Comparison of ENCODE assay signal across 9 cellular contexts in the genomic region with DNA sequence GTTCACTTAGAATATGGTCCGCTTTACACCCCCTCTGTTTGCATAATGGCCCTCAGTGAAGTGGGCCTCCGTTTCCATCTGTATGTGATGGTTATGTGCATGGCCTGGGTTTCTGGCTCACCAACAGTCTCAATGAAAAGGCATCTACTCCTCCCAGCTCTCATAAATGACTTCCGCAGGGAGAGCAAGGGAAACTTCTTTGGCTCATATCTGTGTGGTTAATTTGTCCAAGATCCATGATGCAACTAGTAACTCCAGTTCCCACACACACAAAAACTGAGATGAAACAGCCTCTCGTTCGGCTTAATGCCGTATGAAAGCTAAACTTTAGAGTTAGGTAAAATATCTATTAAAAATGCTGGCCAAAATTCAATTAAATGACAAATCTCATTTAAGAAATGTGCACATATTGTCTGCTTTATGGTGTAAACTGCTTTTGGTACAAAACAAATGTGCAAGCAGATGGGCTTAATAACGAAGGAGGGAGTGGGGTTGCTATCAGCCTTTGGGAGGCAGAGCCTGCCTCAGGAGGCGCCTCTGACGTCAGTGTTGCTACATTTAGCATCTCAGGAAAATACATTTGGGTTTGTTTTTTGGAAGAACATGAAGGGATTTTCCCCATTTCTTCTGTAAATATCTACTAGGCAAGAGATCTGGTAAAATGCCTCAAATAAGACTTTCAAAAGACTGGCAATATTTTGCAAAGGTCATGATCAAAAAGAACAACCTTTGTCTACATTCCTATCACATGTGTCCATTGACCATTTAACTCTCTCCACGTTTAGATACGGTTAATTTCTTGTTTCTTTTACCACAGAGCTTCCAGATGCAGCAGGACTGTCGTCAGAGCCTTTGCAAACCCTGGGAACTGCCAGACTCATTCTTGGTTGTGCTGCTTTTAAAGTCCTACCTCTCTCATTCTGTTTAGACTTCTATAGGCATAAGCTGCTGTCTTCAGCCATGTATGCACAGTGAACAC.
DNase-seq lines count a peak whose midpoint lies in the region; ATAC-seq and TF ChIP-seq lines count a peak whose summit lies in the region.
"Had no signal": no experiment of that assay in that cellular context is flagged by ENCODE, and none has a peak within 500 bp of the region (broad histone marks: within the 10 kb centered on the region; RNA-seq: fewer than 3 reads in every experiment).

No MANE protein-coding gene starts in this region.

- H3K9me3 ChIP-seq in neuronal stem cell (replicated peaks in 1 of 2; ENCODE audit: control insufficient read depth in 2 of 2, insufficient read depth in 1 of 2, low read depth in 1 of 2, low read length in 2 of 2), result no peaks in the 10 kb centered on the region
- H3K9me3 ChIP-seq in OCI-LY7 (ENCODE audit: low read length), result no peaks in the 10 kb centered on the region

- WGBS in neuronal stem cell (ENCODE audit: extremely low coverage in 2 of 2, insufficient read length in 2 of 2, insufficient replicate concordance in 1 of 2), 2 donors, result no CpG with 5 or more reads among the region's 12 CpGs

- no peak overlapping the region for H2BK5ac ChIP-seq in neuronal stem cell (ENCODE audit: low read length)

- no peaks in the 10 kb centered on the region for H3K79me2 ChIP-seq in OCI-LY7 (ENCODE audit: insufficient read depth, low read depth, low read length)

- H2AK5ac ChIP-seq in neuronal stem cell (ENCODE audit: low read depth, low read length), result no peak overlapping the region

- no peak overlapping the region for H3K23ac ChIP-seq in neuronal stem cell (ENCODE audit: low read depth, low read length, poor library complexity)

- no peak overlapping the region for H4K8ac ChIP-seq in neuronal stem cell (ENCODE audit: low read depth, low read length)

- H3K79me1 ChIP-seq in neuronal stem cell (ENCODE audit: low read depth, low read length), result no peaks in the 10 kb centered on the region

- peak overlapping the region; percentile 36 for H2AFZ ChIP-seq in neuronal stem cell (ENCODE audit: low read length)
- no peak overlapping the region; the same call in 1 of the 2 replicates for H2AFZ ChIP-seq in OCI-LY7 (ENCODE audit: low read length)

- CTCF ChIA-PET in OCI-LY7 (lab: Charles Lee; ENCODE audit: unreplicated experiment), result interaction anchor here (0.6 kb wide), 1 partner anchor 14 kb away, joined by 3 read pairs; no protein-coding TSS in a partner anchor

- no TSS peak for BruUV-seq in OCI-LY7 (replicated peaks; lab: Mats Ljungman, UMichigan)

- no peak overlapping the region for H4K91ac ChIP-seq in neuronal stem cell (ENCODE audit: low read depth, low read length, poor library complexity)

- TF ChIP-seq CTCF in fibroblast of villous mesenchyme (IDR thresholded peaks at IDR 0.05; ENCODE audit: insufficient read depth, low read depth, low read length) (no peak), OCI-LY7 (conservative IDR thresholded peaks at IDR 0.05; ENCODE audit: low read length) (no peak)

- intact Hi-C loops in OCI-LY7 (cut with micrococcal nuclease; ENCODE audit: unreplicated experiment), result loop anchor here (1.0 kb wide), 1 partner anchor 128 kb away; no protein-coding TSS in a partner anchor

- H3K4me3 ChIP-seq in fibroblast of villous mesenchyme (ENCODE audit: low read depth, low read length), result peak overlapping the region; percentile 12
- H3K4me3 ChIP-seq in neuronal stem cell (ENCODE audit: low read length in 2 of 2), result no peak overlapping the region
- H3K4me3 ChIP-seq in OCI-LY7 (ENCODE audit: low read depth, low read length, poor library complexity, severe bottlenecking), result no peak overlapping the region

- H3K9me2 ChIP-seq in OCI-LY7 (ENCODE audit: insufficient read depth, low read length), result no peaks in the 10 kb centered on the region

- H3K4ac ChIP-seq in neuronal stem cell (ENCODE audit: low read length), result no peak overlapping the region

- H3K4me1 ChIP-seq in neuronal stem cell (ENCODE audit: control insufficient read depth in 2 of 2, insufficient read depth in 1 of 2, low read depth in 1 of 2, low read length in 2 of 2) (peaks cover 2 to 9% of the 10 kb centered on the region in 2 donors), OCI-LY7 (ENCODE audit: insufficient read depth, low read length, poor library complexity, severe bottlenecking) (peaks cover 20% of the 10 kb centered on the region)

- H2BK12ac ChIP-seq in neuronal stem cell (ENCODE audit: low read length), result no peak overlapping the region

- POLR2A ChIA-PET in OCI-LY7 (lab: Charles Lee), result interaction anchor here (0.6 to 2.4 kb wide), 3 partner anchors 12 to 833 kb away, joined by 3 to 8 read pairs (median 3); no protein-coding TSS in a partner anchor

- H3K18ac ChIP-seq in neuronal stem cell (ENCODE audit: low read length), result no peak overlapping the region

- H3K27me3 ChIP-seq in neuronal stem cell (ENCODE audit: control insufficient read depth in 3 of 3, insufficient read depth in 3 of 3, low read depth in 1 of 3, low read length in 3 of 3), result no peaks in the 10 kb centered on the region

- H3K27ac ChIP-seq in neuronal stem cell (replicated peaks; ENCODE audit: low read length), result no peak overlapping the region
- no peak overlapping the region for H3K27ac ChIP-seq in OCI-LY7 (ENCODE audit: low read depth, low read length, poor library complexity, severe bottlenecking)

- H4K20me1 ChIP-seq in OCI-LY7 (ENCODE audit: insufficient read depth, low read length), result no peaks in the 10 kb centered on the region

- no peak for ATAC-seq in HG03159 (IDR thresholded peaks at IDR 0.05; ENCODE audit: unreplicated experiment)

- H3K36me3 ChIP-seq in neuronal stem cell (replicated peaks in 1 of 2; ENCODE audit: control insufficient read depth in 2 of 2, insufficient read depth in 2 of 2, low read length in 2 of 2) (no peaks in the 10 kb centered on the region), OCI-LY7 (ENCODE audit: insufficient read depth, low read length) (no peaks in the 10 kb centered on the region)

- peak; percentile 88 for DNase-seq in AG20443 (ENCODE audit: low spot score)
- DNase-seq in RPMI7951 (ENCODE audit: low read depth), result peak; percentile 87
- DNase-seq in fibroblast of villous mesenchyme (ENCODE audit: low read depth), result peak; percentile 97
- DNase-seq in neuronal stem cell (ENCODE audit: low spot score), result no peak
- DNase-seq in NCI-H2196 treated with DMSO at 0.1 percent for 48 hours (lab: John Stamatoyannopoulos, UW; ENCODE audit: unreplicated experiment), result no peak
- no peak for DNase-seq in NCI-H146 treated with DMSO at 0.1 percent for 48 hours (lab: John Stamatoyannopoulos, UW; ENCODE audit: unreplicated experiment)
- no peak for DNase-seq in OCI-LY7 (ENCODE audit: low spot score)
- DNase-seq: NCI-H2227 treated with DMSO at 0.1 percent for 48 hours had no signal

- no peak overlapping the region for H3K14ac ChIP-seq in neuronal stem cell (ENCODE audit: low read length)

- no peak overlapping the region for H2BK120ac ChIP-seq in neuronal stem cell (ENCODE audit: low read depth, low read length)

- H3K4me2 ChIP-seq in neuronal stem cell (ENCODE audit: insufficient read depth, low read length, poor library complexity, severe bottlenecking) (no peak overlapping the region), OCI-LY7 (ENCODE audit: low read length) (no peak overlapping the region)

- no peak overlapping the region for H2BK15ac ChIP-seq in neuronal stem cell (ENCODE audit: low read length)

- no peak overlapping the region for H3K9ac ChIP-seq in neuronal stem cell (ENCODE audit: low read depth, low read length, poor library complexity)

Comparison
In these comparisons a context has a peak if more than half of its experiments do, and no peak if none do; other contexts are left out.
1. DNase-seq: peak in AG20443 (single experiment), RPMI7951 (single experiment) and fibroblast of villous mesenchyme (single experiment); none in neuronal stem cell (single experiment), NCI-H2196 treated with DMSO at 0.1 percent for 48 hours (single experiment), NCI-H146 treated with DMSO at 0.1 percent for 48 hours (single experiment) and OCI-LY7 (single experiment).